8 cellular contexts compared by ENCODE assay signal in genomic region chr11:35337136-35337918, GRCh38.
DNase-seq lines count a peak whose midpoint lies in the region; ATAC-seq and TF ChIP-seq lines count a peak whose summit lies in the region.

No MANE protein-coding gene starts in this region.

- ATAC-seq in GM18868 (IDR thresholded peaks at IDR 0.05; ENCODE audit: unreplicated experiment) (no peak), GM18498 (IDR thresholded peaks at IDR 0.05; ENCODE audit: unreplicated experiment) (no peak), GM21723 (IDR thresholded peaks at IDR 0.05; ENCODE audit: unreplicated experiment) (no peak)

- no peaks in the 10 kb centered on the region for H3K36me3 ChIP-seq in prostate gland

- no peaks in the 10 kb centered on the region for H3K4me1 ChIP-seq in prostate gland (replicated peaks)

- H3K4me3 ChIP-seq in NB4 (ENCODE audit: low read depth, low read length) (no peak overlapping the region), prostate gland (no peak overlapping the region), lower leg skin (ENCODE audit: low read depth, poor library complexity, severe bottlenecking) (no peak overlapping the region)

- WGBS in prostate gland, result 18% methylated on average over 3 of the region's 3 CpGs
- 27 to 34% methylated on average over 3 of the region's 3 CpGs for WGBS in lower leg skin, 2 donors

- H3K9me3 ChIP-seq in prostate gland, result no peaks in the 10 kb centered on the region

- peak overlapping the region; percentile 76 to 80 for H3K27ac ChIP-seq in prostate gland

- no peak for TF ChIP-seq POLR2A in NB4 (IDR thresholded peaks at IDR 0.05; ENCODE audit: extremely low read depth, insufficient read length)
- TF ChIP-seq POLR2A in prostate gland (IDR thresholded peaks at IDR 0.05), result no peak
- TF ChIP-seq POLR2A in lower leg skin (IDR thresholded peaks at IDR 0.05), result no peak

- peak; percentile 99 for DNase-seq in ELR (ENCODE audit: low read depth)
- DNase-seq in NB4 (ENCODE audit: low read depth), result peak; percentile 39
- peak; percentile 72 for DNase-seq in dedifferentiated amniotic fluid mesenchymal stem cell (ENCODE audit: extremely low spot score)
- peak; percentile 62 for DNase-seq in prostate gland (ENCODE audit: low spot score)
- no peak for DNase-seq in lower leg skin (ENCODE audit: low spot score in 2 of 2)

- TF ChIP-seq CTCF in NB4 (IDR thresholded peaks at IDR 0.05; ENCODE audit: low read depth, low read length) (no peak), prostate gland (IDR thresholded peaks at IDR 0.05) (no peak), lower leg skin (IDR thresholded peaks at IDR 0.05) (no peak)

- intact Hi-C loops in prostate gland (cut with DNase I), result no loop called here
- intact Hi-C loops in lower leg skin (cut with DNase I; ENCODE audit: low total_unique reads), result no loop called here

- H3K27me3 ChIP-seq in prostate gland (replicated peaks; ENCODE audit: insufficient read depth), result no peaks in the 10 kb centered on the region

Comparison
In these comparisons a context has a peak if more than half of its experiments do, and no peak if none do; other contexts are left out.
1. DNase-seq: peak in ELR (single experiment), NB4 (single experiment), dedifferentiated amniotic fluid mesenchymal stem cell (single experiment) and prostate gland (single experiment); none in lower leg skin (0 of 2).